19 cellular contexts compared by ENCODE assay signal in genomic region chr14:103231376-103232019, GRCh38.
DNase-seq lines count a peak whose midpoint lies in the region; ATAC-seq, FAIRE-seq and TF ChIP-seq lines count a peak whose summit lies in the region.
"Had no signal": no experiment of that assay in that cellular context is flagged by ENCODE, and none has a peak within 500 bp of the region (broad histone marks: within the 10 kb centered on the region; RNA-seq: fewer than 3 reads in every experiment).

No MANE protein-coding gene starts in this region.

- DNase-seq in A549 (ENCODE audit: low read depth in 1 of 2, low spot score in 1 of 2), result no peak
- peak; percentile 52 for DNase-seq in H7
- no peak for DNase-seq in WERI-Rb-1
- DNase-seq in omental fat pad (ENCODE audit: low spot score), result no peak
- DNase-seq in stimulated activated CD8-positive, alpha-beta memory T cell treated with anti-CD3 and anti-CD28 coated beads, Interleukin-4, amount 100 ng/mL, for 48 hours, result no peak
- no peak for DNase-seq in left colon
- DNase-seq: BE2C; CD4-positive, alpha-beta memory T cell; DMS153; DMS79 treated with DMSO at 0.1 percent for 48 hours; EL; GM23248 had no signal

- POLR2A ChIA-PET in A549 (lab: Yijun Ruan, JAX), result no interaction called here

- H3K36me3 ChIP-seq in H7 (replicated peaks; ENCODE audit: control insufficient read depth, insufficient read depth, low read length) (no peaks in the 10 kb centered on the region), WERI-Rb-1 (no peaks in the 10 kb centered on the region)
- H3K36me3 ChIP-seq: BE2C had no signal

- H3K27me3 ChIP-seq in H7 (ENCODE audit: control insufficient read depth, insufficient read depth, low read length) (no peaks in the 10 kb centered on the region), WERI-Rb-1 (ENCODE audit: insufficient read depth, low read depth, severe bottlenecking) (no peaks in the 10 kb centered on the region)
- H3K27me3 ChIP-seq: BE2C had no signal

- ATAC-seq in A549, result peak in 1 of 2 experiments; percentile 17; a peak in 1 of 6 replicates
- ATAC-seq in omental fat pad (ENCODE audit: low FRiP score), result peak; percentile 29
- ATAC-seq in HG02678 (IDR thresholded peaks at IDR 0.05; ENCODE audit: unreplicated experiment), result no peak
- no peak for ATAC-seq in left colon

- TF ChIP-seq CTCF in A549 (IDR thresholded peaks at IDR 0.05) (no peak), WERI-Rb-1 (IDR thresholded peaks at IDR 0.05; ENCODE audit: low read depth, low read length) (no peak), omental fat pad (IDR thresholded peaks at IDR 0.05) (no peak)

- CTCF ChIA-PET in A549 (lab: Yijun Ruan, JAX), result interaction anchor here (1.4 to 1.8 kb wide), 2 partner anchors 47 to 127 kb away, joined by 3 to 5 read pairs; no protein-coding TSS in a partner anchor

- no peak for TF ChIP-seq EP300 in A549 (IDR thresholded peaks at IDR 0.05)

- peak overlapping the region; percentile 71 for H3K4me2 ChIP-seq in A549

- H3K4me1 ChIP-seq in A549, result peaks cover 22% of the 10 kb centered on the region
- H3K4me1 ChIP-seq: BE2C had no signal

- TF ChIP-seq RAD21 in A549 (conservative IDR thresholded peaks at IDR 0.05 in 1 of 2, IDR thresholded peaks at IDR 0.05 in 1 of 2), result no peak

- no peak for TF ChIP-seq POLR2A in A549 (IDR thresholded peaks at IDR 0.05; ENCODE audit: low read length)

- H3K27ac ChIP-seq in A549 (peak overlapping the region; percentile 78 to 87), WERI-Rb-1 (peak overlapping the region; percentile 59; the same call in 1 of the 2 replicates)
- H3K27ac ChIP-seq: C4-2B, GM23248 had no signal

- no peak for FAIRE-seq in A549 (lab: Jason Lieb, UNC)
- FAIRE-seq: D721Med, G401.6, GM12891, GM19239, H54 had no signal

- no peaks in the 10 kb centered on the region for H3K9me3 ChIP-seq in A549
- no peaks in the 10 kb centered on the region for H3K9me3 ChIP-seq in WERI-Rb-1 (ENCODE audit: severe bottlenecking)
- H3K9me3 ChIP-seq: BE2C had no signal

- H3K4me3 ChIP-seq in A549, result no peak overlapping the region
- H3K4me3 ChIP-seq in H7 (ENCODE audit: insufficient read depth, low read depth, low read length), result no peak overlapping the region
- no peak overlapping the region for H3K4me3 ChIP-seq in WERI-Rb-1 (ENCODE audit: low read depth, low read length)
- H3K4me3 ChIP-seq: GM23248 had no signal

- intact Hi-C loops in left colon (cut with DNase I, micrococcal nuclease), result no loop called here

- 93% methylated on average over 20 of the region's 22 CpGs for WGBS in A549 (ENCODE audit: missing lambda C conversion rate)

TF ChIP-seq in A549, 52 proteins besides CTCF, POLR2A, EP300 and RAD21:
- no peak for TF ChIP-seq CBX2 (IDR thresholded peaks at IDR 0.05; ENCODE audit: borderline replicate concordance, low read depth)
- no peak for TF ChIP-seq MAZ (IDR thresholded peaks at IDR 0.05; ENCODE audit: borderline replicate concordance, low read depth, low read length)
- no peak for TF ChIP-seq REST (IDR thresholded peaks at IDR 0.05)
- no peak for TF ChIP-seq ATOH8 (CRISPR knock-in tag; IDR thresholded peaks at IDR 0.05; ENCODE audit: low read depth)
- no peak for TF ChIP-seq POLR2AphosphoS2 (conservative IDR thresholded peaks at IDR 0.05; ENCODE audit: low read length)
- no peak for TF ChIP-seq HMGXB4 (CRISPR knock-in tag; IDR thresholded peaks at IDR 0.05; ENCODE audit: borderline replicate concordance)
- TF ChIP-seq CHD4 (IDR thresholded peaks at IDR 0.05; ENCODE audit: borderline replicate concordance), result no peak
- TF ChIP-seq FOSB (CRISPR knock-in tag; IDR thresholded peaks at IDR 0.05), result no peak
